In genomic region chr11:45949992-45950407, GRCh38 we compare ENCODE assay signal across 15 cellular contexts. TPM values are rescaled to one million over a fixed set of nuclear protein-coding genes. Genes with fewer than 3 reads are reported as not detected.
DNase-seq lines count a peak whose midpoint lies in the region; TF ChIP-seq lines count a peak whose summit lies in the region.
"Had no signal": no experiment of that assay in that cellular context is flagged by ENCODE, and none has a peak within 500 bp of the region (broad histone marks: within the 10 kb centered on the region; RNA-seq: fewer than 3 reads in every experiment).

No MANE protein-coding gene starts in this region.

- no peaks in the 10 kb centered on the region for H3K9me3 Mint-ChIP-seq in chondrocyte (ENCODE audit: low read depth)

- H3K27me3 Mint-ChIP-seq in chondrocyte (ENCODE audit: low read depth) = no peaks in the 10 kb centered on the region

- peak overlapping the region; percentile 5 for H3K27ac Mint-ChIP-seq in chondrocyte (ENCODE audit: unreplicated experiment)

- H3K4me3 Mint-ChIP-seq in chondrocyte (ENCODE audit: unreplicated experiment) = no peak overlapping the region

- DNase-seq in NCI-H1930 (lab: John Stamatoyannopoulos, UW) (peak; percentile 33 to 56), chondrocyte (ENCODE audit: low spot score) (no peak), inferior parietal cortex (ENCODE audit: extremely low spot score) (peak; percentile 20), superior temporal gyrus (ENCODE audit: extremely low spot score) (peak; percentile 48), HT-29 (ENCODE audit: low spot score) (no peak), HPDE6-E6E7 (ENCODE audit: extremely low spot score) (no peak)
- no peak for DNase-seq in stimulated activated CD4-positive, alpha-beta T cell treated with anti-CD3 and anti-CD28 coated beads, Interleukin-4, amount 100 ng/mL, for 24 hours
- DNase-seq: DMS 273 treated with DMSO at 0.1 percent for 48 hours, IMR-90, Kasumi-1, NCI-H187 treated with DMSO at 0.1 percent for 48 hours, NCI-H2171 treated with DMSO at 0.1 percent for 48 hours, NCI-H774, PC-9 had no signal

- TF ChIP-seq CTCF in chondrocyte (IDR thresholded peaks at IDR 0.05) = no peak

- peaks cover 7% of the 10 kb centered on the region for H3K4me1 Mint-ChIP-seq in chondrocyte (ENCODE audit: low read depth)

- H3K36me3 Mint-ChIP-seq in chondrocyte (ENCODE audit: low read depth) = peaks cover 29% of the 10 kb centered on the region

RNA-seq across cellular contexts. Expression of gene LARGE2, which starts 27.5 kb away (rescaled TPM):
- not detected in 3 replicates for total RNA-seq in chondrocyte
- total RNA-seq in HT-29 (2014; rRNA removed; shearing (Covaris generic)) = 2.6 and 4.5 TPM in 2 replicates
- total RNA-seq: H4, IMR-90 had no signal

RNA-seq across cellular contexts. Expression of gene PEX16, which starts 32.3 kb away (rescaled TPM):
- 17.5 to 22.8 TPM (median 20.4 TPM) in 3 replicates for total RNA-seq in chondrocyte
- total RNA-seq in HT-29 (2014; rRNA removed; shearing (Covaris generic)) = 86.5 and 98.4 TPM in 2 replicates

RNA-seq across cellular contexts. Expression of gene FREY1, which starts 42.9 kb away (rescaled TPM):
- total RNA-seq in chondrocyte = 0.49 to 1.4 TPM (median 0.80 TPM) in 3 replicates
- total RNA-seq in HT-29 (2014; rRNA removed; shearing (Covaris generic)) = 0.31 and 1.7 TPM in 2 replicates
- total RNA-seq: H4, IMR-90 had no signal

Comparison
In these comparisons a context has a peak if more than half of its experiments do, and no peak if none do; other contexts are left out.
1. DNase-seq: peak in NCI-H1930 (2 of 2), inferior parietal cortex (single experiment) and superior temporal gyrus (single experiment); none in chondrocyte (single experiment), stimulated activated CD4-positive, alpha-beta T cell treated with anti-CD3 and anti-CD28 coated beads, Interleukin-4, amount 100 ng/mL, for 24 hours (single experiment), HT-29 (single experiment) and HPDE6-E6E7 (single experiment).